In genomic region chr15:39438260-39438659, GRCh38 we compare ENCODE assay signal across 16 cellular contexts.
DNase-seq lines count a peak whose midpoint lies in the region; ATAC-seq, FAIRE-seq and TF ChIP-seq lines count a peak whose summit lies in the region.
"Had no signal": no experiment of that assay in that cellular context is flagged by ENCODE, and none has a peak within 500 bp of the region (broad histone marks: within the 10 kb centered on the region; RNA-seq: fewer than 3 reads in every experiment).

No MANE protein-coding gene starts in this region.

- H3K9me3 Mint-ChIP-seq in GM23338, result no peaks in the 10 kb centered on the region

- H3K4me2 ChIP-seq in GM23338, result no peak overlapping the region
- no peak overlapping the region for H3K4me2 ChIP-seq in endothelial cell of umbilical vein (ENCODE audit: insufficient read depth, low read length)

- H3K9me1 ChIP-seq in endothelial cell of umbilical vein (replicated peaks; ENCODE audit: control insufficient read depth, extremely low read depth, insufficient read depth, low read length), result no peaks in the 10 kb centered on the region

- H3K4me1 ChIP-seq in GM23338 (ENCODE audit: insufficient read depth), result peaks cover 32% of the 10 kb centered on the region
- peaks cover 18% of the 10 kb centered on the region for H3K4me1 ChIP-seq in endothelial cell of umbilical vein (ENCODE audit: control insufficient read depth, extremely low read depth, insufficient read depth, low read length)
- peaks cover 0 to 44% of the 10 kb centered on the region in 2 donors for H3K4me1 ChIP-seq in right atrium auricular region
- H3K4me1 ChIP-seq in sigmoid colon, result peaks cover 0 to 21% (median 16%) of the 10 kb centered on the region in 4 donors
- H3K4me1 ChIP-seq in testis, result no peaks in the 10 kb centered on the region
- H3K4me1 ChIP-seq: Peyer's patch had no signal

- TF ChIP-seq POLR2A in endothelial cell of umbilical vein (IDR thresholded peaks at IDR 0.05; ENCODE audit: low read depth, low read length), result no peak
- TF ChIP-seq POLR2A in sigmoid colon (IDR thresholded peaks at IDR 0.05), result no peak
- no peak for TF ChIP-seq POLR2A in testis (IDR thresholded peaks at IDR 0.05)

- H3K9ac ChIP-seq in endothelial cell of umbilical vein (replicated peaks; ENCODE audit: extremely low read depth, insufficient read depth, low read length), result no peak overlapping the region

- CTCF ChIA-PET in endothelial cell of umbilical vein (lab: Charles Lee), result interaction anchor here (1.0 to 4.4 kb wide), 2 partner anchors 8 to 12 kb away, joined by 3 to 19 read pairs; no protein-coding TSS in a partner anchor

- POLR2A ChIA-PET in endothelial cell of umbilical vein (lab: Charles Lee), result no interaction called here

- 63 to 65% methylated on average over 5 of the region's 5 CpGs for WGBS in sigmoid colon, 2 donors
- WGBS in testis, 2 donors, result 52 to 57% methylated on average over 5 of the region's 5 CpGs

- H3K36me3 Mint-ChIP-seq in GM23338 (ENCODE audit: low read depth), result no peaks in the 10 kb centered on the region
- H3K36me3 Mint-ChIP-seq: CD14-positive monocyte had no signal

- no peak for TF ChIP-seq EP300 in sigmoid colon (IDR thresholded peaks at IDR 0.05)

- H3K4me3 ChIP-seq in GM23338, result no peak overlapping the region
- no peak overlapping the region for H3K4me3 ChIP-seq in endothelial cell of umbilical vein (replicated peaks in 1 of 3; ENCODE audit: insufficient read depth in 1 of 3, low read depth in 1 of 3, low read length in 3 of 3)
- H3K4me3 ChIP-seq in right atrium auricular region, result no peak overlapping the region
- H3K4me3 ChIP-seq in sigmoid colon, result no peak overlapping the region
- no peak overlapping the region for H3K4me3 ChIP-seq in dorsolateral prefrontal cortex
- no peak overlapping the region for H3K4me3 ChIP-seq in testis
- H3K4me3 ChIP-seq: GM12878, Peyer's patch had no signal

- FAIRE-seq in endothelial cell of umbilical vein (lab: Jason Lieb, UNC), result no peak
- FAIRE-seq: GM12878, GM18507 had no signal

- H3K27me3 Mint-ChIP-seq in GM23338 (ENCODE audit: insufficient read depth, low read depth, poor library complexity), result peaks cover 1% of the 10 kb centered on the region

- H3F3A ChIP-seq in GM23338 (replicated peaks; ENCODE audit: low read depth), result no peaks in the 10 kb centered on the region

- H3K27me3 ChIP-seq in GM23338 (ENCODE audit: insufficient read depth) (no peaks in the 10 kb centered on the region), endothelial cell of umbilical vein (ENCODE audit: control insufficient read depth in 2 of 2, insufficient read depth in 2 of 2, low read length in 2 of 2) (no peaks in the 10 kb centered on the region), right atrium auricular region (no peaks in the 10 kb centered on the region), sigmoid colon (no peaks in the 10 kb centered on the region), dorsolateral prefrontal cortex (no peaks in the 10 kb centered on the region), testis (no peaks in the 10 kb centered on the region)
- H3K27me3 ChIP-seq: Peyer's patch had no signal

- no peak overlapping the region for H3K27ac Mint-ChIP-seq in GM23338
- H3K27ac Mint-ChIP-seq: H9 had no signal

- H3K36me3 ChIP-seq in GM23338 (ENCODE audit: insufficient read depth), result no peaks in the 10 kb centered on the region; the same call in 1 of the 2 replicates
- no peaks in the 10 kb centered on the region for H3K36me3 ChIP-seq in endothelial cell of umbilical vein (ENCODE audit: control insufficient read depth in 2 of 2, extremely low read depth in 1 of 2, insufficient read depth in 2 of 2, low read length in 2 of 2)
- H3K36me3 ChIP-seq in right atrium auricular region, result no peaks in the 10 kb centered on the region
- no peaks in the 10 kb centered on the region for H3K36me3 ChIP-seq in sigmoid colon
- H3K36me3 ChIP-seq in testis (ENCODE audit: low read depth, missing control alignments), result no peaks in the 10 kb centered on the region
- H3K36me3 ChIP-seq: Peyer's patch had no signal

- peaks cover 40% of the 10 kb centered on the region for H3K4me1 Mint-ChIP-seq in GM23338

- no peak for DNase-seq in GM23338 (ENCODE audit: low spot score)
- no peak for DNase-seq in endothelial cell of umbilical vein (ENCODE audit: low read depth, low spot score)
- no peak for DNase-seq in right atrium auricular region (ENCODE audit: low spot score)
- DNase-seq in sigmoid colon, result peak; percentile 67
- DNase-seq in dorsolateral prefrontal cortex, result no peak
- no peak for DNase-seq in amygdala (lab: John Stamatoyannopoulos, UW)
- no peak for DNase-seq in testis
- DNase-seq: H9, Karpas-422, NCI-H1930, NCI-H510A, Peyer's patch had no signal

- intact Hi-C loops in endothelial cell of umbilical vein (cut with micrococcal nuclease), result no loop called here
- intact Hi-C loops in sigmoid colon (cut with DNase I), result no loop called here
- intact Hi-C loops in dorsolateral prefrontal cortex (cut with DNase I), result no loop called here
- intact Hi-C loops in testis (cut with DNase I; ENCODE audit: low total_unique reads), result no loop called here

- dilution Hi-C loops in endothelial cell of umbilical vein (cut with MboI; ENCODE audit: extremely low pct_ligation_motif_present, low sequenced_read_pairs), result no loop called here

- H2AFZ ChIP-seq in GM23338 (peak overlapping the region; percentile 78), endothelial cell of umbilical vein (ENCODE audit: low read depth, low read length) (peak overlapping the region; percentile 65)

- no peaks in the 10 kb centered on the region for H3K9me3 ChIP-seq in endothelial cell of umbilical vein (replicated peaks; ENCODE audit: control insufficient read depth, insufficient read depth, low read length)
- H3K9me3 ChIP-seq in right atrium auricular region, result no peaks in the 10 kb centered on the region
- no peaks in the 10 kb centered on the region for H3K9me3 ChIP-seq in sigmoid colon
- no peaks in the 10 kb centered on the region for H3K9me3 ChIP-seq in testis
- H3K9me3 ChIP-seq: Caco-2, Peyer's patch had no signal

- no peaks in the 10 kb centered on the region for H4K20me1 ChIP-seq in GM23338 (replicated peaks; ENCODE audit: insufficient read depth)
- H4K20me1 ChIP-seq in endothelial cell of umbilical vein (replicated peaks; ENCODE audit: control insufficient read depth, extremely low read depth, insufficient read depth, low read length), result no peaks in the 10 kb centered on the region

- H3K79me2 ChIP-seq in GM23338 (replicated peaks; ENCODE audit: insufficient read depth) (no peaks in the 10 kb centered on the region), endothelial cell of umbilical vein (ENCODE audit: control insufficient read depth, insufficient read depth, low read length) (no peaks in the 10 kb centered on the region)

- TF ChIP-seq CTCF in GM23338 (conservative IDR thresholded peaks at IDR 0.05; ENCODE audit: low read depth in 2 of 2) (no peak), endothelial cell of umbilical vein (IDR thresholded peaks at IDR 0.05; ENCODE audit: extremely low read depth in 1 of 2, insufficient read depth in 1 of 2, low read depth in 1 of 2, low read length in 2 of 2) (no peak), right atrium auricular region (IDR thresholded peaks at IDR 0.05) (no peak), sigmoid colon (IDR thresholded peaks at IDR 0.05) (no peak), dorsolateral prefrontal cortex (IDR thresholded peaks at IDR 0.05 in 54 of 56, conservative IDR thresholded peaks at IDR 0.05 in 2 of 56; ENCODE audit: low read depth in 1 of 56, partially characterized antibody in 56 of 56) (no peak), testis (IDR thresholded peaks at IDR 0.05) (no peak)

- H3K9me2 ChIP-seq in GM23338 (ENCODE audit: insufficient read depth), result 0 out of 2 replicates have a peak, but pooled peaks cover under 1% of the 10 kb centered on the region

- no peak overlapping the region for H3K27ac ChIP-seq in GM23338 (ENCODE audit: low read depth)
- H3K27ac ChIP-seq in endothelial cell of umbilical vein (ENCODE audit: insufficient read depth, low read depth, low read length), result no peak overlapping the region
- peak overlapping the region; percentile 47 to 52 for H3K27ac ChIP-seq in right atrium auricular region
- peak overlapping the region in 1 of 4 donors; percentile 41 for H3K27ac ChIP-seq in sigmoid colon
- H3K27ac ChIP-seq in dorsolateral prefrontal cortex, result no peak overlapping the region
- H3K27ac ChIP-seq in testis, result no peak overlapping the region

- H3K4me3 Mint-ChIP-seq in GM23338, result no peak overlapping the region
- H3K4me3 Mint-ChIP-seq: H9 had no signal

- ATAC-seq in GM23338, result no peak
- ATAC-seq: GM12878 had no signal

- BruUV-seq in endothelial cell of umbilical vein (replicated peaks; lab: Mats Ljungman, UMichigan), result no TSS peak

TF ChIP-seq in GM23338, 12 proteins besides CTCF, POLR2A, EP300 and RAD21 (continues in another document):
- TF ChIP-seq ZNF114 (CRISPR knock-in tag; IDR thresholded peaks at IDR 0.05), result no peak
- TF ChIP-seq JUNB (IDR thresholded peaks at IDR 0.05; ENCODE audit: unreplicated experiment), result no peak

TF ChIP-seq in endothelial cell of umbilical vein, 7 proteins besides CTCF, POLR2A, EP300 and RAD21:
- TF ChIP-seq, protein P1, sequence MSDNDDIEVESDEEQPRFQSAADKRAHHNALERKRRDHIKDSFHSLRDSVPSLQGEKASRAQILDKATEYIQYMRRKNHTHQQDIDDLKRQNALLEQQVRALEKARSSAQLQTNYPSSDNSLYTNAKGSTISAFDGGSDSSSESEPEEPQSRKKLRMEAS (IDR thresholded peaks at IDR 0.05; ENCODE audit: insufficient read depth, insufficient read length), result no peak
- TF ChIP-seq MYC (IDR thresholded peaks at IDR 0.05; ENCODE audit: low read depth, low read length) (no peak), FOS (IDR thresholded peaks at IDR 0.05; ENCODE audit: borderline replicate concordance, insufficient read depth, low read length) (no peak), POLR2AphosphoS5 (IDR thresholded peaks at IDR 0.05; ENCODE audit: insufficient read depth, low read depth, low read length) (no peak), JUN (IDR thresholded peaks at IDR 0.05; ENCODE audit: borderline replicate concordance, insufficient read depth, insufficient read length, low read depth) (no peak), GATA2 (IDR thresholded peaks at IDR 0.05; ENCODE audit: insufficient read depth, insufficient read length, low read depth, low read length) (no peak), EZH2 (IDR thresholded peaks at IDR 0.05; ENCODE audit: borderline replicate concordance, low read depth, low read length, severe bottlenecking) (no peak)

Comparison
In these comparisons a context has a peak if more than half of its experiments do, and no peak if none do; other contexts are left out.
1. H3K27ac ChIP-seq: peak in right atrium auricular region (2 of 2); none in GM23338 (single experiment), endothelial cell of umbilical vein (single experiment), dorsolateral prefrontal cortex (0 of 59) and testis (0 of 2).